ENCODE assay signal across 1 cellular context in the genomic region with DNA sequence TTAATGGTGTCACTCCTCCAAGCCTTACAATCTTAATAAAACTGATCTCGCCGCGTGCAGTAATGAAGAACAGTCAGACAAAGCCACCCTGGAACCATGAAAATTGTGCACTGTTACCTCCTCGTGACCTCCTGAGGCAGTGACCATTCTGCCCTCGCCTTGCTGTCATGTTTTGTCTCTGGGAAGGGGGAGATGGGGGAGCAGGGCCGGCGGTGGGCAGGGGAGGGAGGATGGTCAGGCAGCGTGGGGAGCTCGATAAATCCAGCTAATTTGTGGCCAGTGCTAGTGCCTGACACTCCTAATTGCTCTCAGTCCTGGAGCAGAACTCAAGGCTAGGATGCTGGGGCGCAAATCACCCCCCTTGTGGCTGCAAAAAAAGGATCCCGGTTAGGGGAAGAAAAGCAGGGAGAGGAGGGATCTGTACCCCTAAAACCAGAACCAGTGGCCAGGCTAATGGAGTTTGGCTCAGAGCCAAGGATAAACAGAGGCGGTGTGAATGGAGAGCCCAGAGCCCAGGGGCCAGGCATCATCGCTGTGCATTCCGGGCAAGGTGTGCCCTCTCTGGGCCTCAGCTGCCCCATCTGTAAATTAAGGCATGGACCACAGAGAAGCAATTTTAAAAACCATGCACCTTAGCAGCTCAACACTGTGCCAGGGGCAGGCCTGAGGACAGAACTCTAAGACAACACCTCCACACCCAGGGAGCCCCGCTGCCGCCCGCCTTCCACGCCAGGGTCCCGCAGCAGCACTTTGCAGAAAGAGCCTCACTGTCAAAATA.
TF ChIP-seq lines count a peak whose summit lies in the region.

No MANE protein-coding gene starts in this region.

TF ChIP-seq in GM23338, 12 proteins besides CTCF, POLR2A, EP300 and RAD21 (continued from another document):
- TF ChIP-seq, protein P1, sequence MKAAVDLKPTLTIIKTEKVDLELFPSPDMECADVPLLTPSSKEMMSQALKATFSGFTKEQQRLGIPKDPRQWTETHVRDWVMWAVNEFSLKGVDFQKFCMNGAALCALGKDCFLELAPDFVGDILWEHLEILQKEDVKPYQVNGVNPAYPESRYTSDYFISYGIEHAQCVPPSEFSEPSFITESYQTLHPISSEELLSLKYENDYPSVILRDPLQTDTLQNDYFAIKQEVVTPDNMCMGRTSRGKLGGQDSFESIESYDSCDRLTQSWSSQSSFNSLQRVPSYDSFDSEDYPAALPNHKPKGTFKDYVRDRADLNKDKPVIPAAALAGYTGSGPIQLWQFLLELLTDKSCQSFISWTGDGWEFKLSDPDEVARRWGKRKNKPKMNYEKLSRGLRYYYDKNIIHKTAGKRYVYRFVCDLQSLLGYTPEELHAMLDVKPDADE (IDR thresholded peaks at IDR 0.05), result no peak
- TF ChIP-seq, protein P2, sequence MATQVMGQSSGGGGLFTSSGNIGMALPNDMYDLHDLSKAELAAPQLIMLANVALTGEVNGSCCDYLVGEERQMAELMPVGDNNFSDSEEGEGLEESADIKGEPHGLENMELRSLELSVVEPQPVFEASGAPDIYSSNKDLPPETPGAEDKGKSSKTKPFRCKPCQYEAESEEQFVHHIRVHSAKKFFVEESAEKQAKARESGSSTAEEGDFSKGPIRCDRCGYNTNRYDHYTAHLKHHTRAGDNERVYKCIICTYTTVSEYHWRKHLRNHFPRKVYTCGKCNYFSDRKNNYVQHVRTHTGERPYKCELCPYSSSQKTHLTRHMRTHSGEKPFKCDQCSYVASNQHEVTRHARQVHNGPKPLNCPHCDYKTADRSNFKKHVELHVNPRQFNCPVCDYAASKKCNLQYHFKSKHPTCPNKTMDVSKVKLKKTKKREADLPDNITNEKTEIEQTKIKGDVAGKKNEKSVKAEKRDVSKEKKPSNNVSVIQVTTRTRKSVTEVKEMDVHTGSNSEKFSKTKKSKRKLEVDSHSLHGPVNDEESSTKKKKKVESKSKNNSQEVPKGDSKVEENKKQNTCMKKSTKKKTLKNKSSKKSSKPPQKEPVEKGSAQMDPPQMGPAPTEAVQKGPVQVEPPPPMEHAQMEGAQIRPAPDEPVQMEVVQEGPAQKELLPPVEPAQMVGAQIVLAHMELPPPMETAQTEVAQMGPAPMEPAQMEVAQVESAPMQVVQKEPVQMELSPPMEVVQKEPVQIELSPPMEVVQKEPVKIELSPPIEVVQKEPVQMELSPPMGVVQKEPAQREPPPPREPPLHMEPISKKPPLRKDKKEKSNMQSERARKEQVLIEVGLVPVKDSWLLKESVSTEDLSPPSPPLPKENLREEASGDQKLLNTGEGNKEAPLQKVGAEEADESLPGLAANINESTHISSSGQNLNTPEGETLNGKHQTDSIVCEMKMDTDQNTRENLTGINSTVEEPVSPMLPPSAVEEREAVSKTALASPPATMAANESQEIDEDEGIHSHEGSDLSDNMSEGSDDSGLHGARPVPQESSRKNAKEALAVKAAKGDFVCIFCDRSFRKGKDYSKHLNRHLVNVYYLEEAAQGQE (IDR thresholded peaks at IDR 0.05; ENCODE audit: unreplicated experiment), result no peak
